Comparison of ENCODE assay signal across 16 cellular contexts in genomic region chr7:1141651-1142050, GRCh38.
"Had no signal": no experiment of that assay in that cellular context is flagged by ENCODE, and none has a peak within 500 bp of the region (broad histone marks: within the 10 kb centered on the region; RNA-seq: fewer than 3 reads in every experiment).

No MANE protein-coding gene starts in this region.

- H3K36me3 Mint-ChIP-seq: activated naive CD4-positive, alpha-beta T cell treated with anti-CD3 and anti-CD28 coated beads, Interleukin-2, amount 50 U/mL, for 24 hours had no signal

- H3K27ac ChIP-seq: left lung, prostate gland, right atrium auricular region, skin epidermis, stomach, upper lobe of left lung had no signal

- DNase-seq: activated CD4-positive, alpha-beta T cell treated with anti-CD3 and anti-CD28 coated beads for 1 hour; activated CD4-positive, alpha-beta T cell treated with anti-CD3 and anti-CD28 coated beads, Interleukin-2, amount 50 U/mL, for 48 hours; activated gamma-delta T cell; effector memory CD8-positive, alpha-beta T cell; head of caudate nucleus; left lung; stimulated activated CD4-positive, alpha-beta T cell treated with anti-CD3 and anti-CD28 coated beads, Interleukin-15, amount 100 ng/mL, for 24 hours; stimulated activated CD4-positive, alpha-beta T cell treated with anti-CD3 and anti-CD28 coated beads, Interleukin-2, amount 100 ng/mL, for 48 hours; stomach; upper lobe of left lung had no signal

- ATAC-seq: effector memory CD8-positive, alpha-beta T cell; left lung had no signal

- H3K36me3 ChIP-seq: left lung, prostate gland, right atrium auricular region, stomach, upper lobe of left lung had no signal

- H3K27me3 Mint-ChIP-seq: activated naive CD4-positive, alpha-beta T cell treated with anti-CD3 and anti-CD28 coated beads, Interleukin-2, amount 50 U/mL, for 24 hours; dendritic cell treated with granulocyte-macrophage colony-stimulating factor and Interleukin-4, amounts not matched to agents 40 ng/mL and 50 ng/mL, for 4 days; effector memory CD8-positive, alpha-beta T cell had no signal

- H3K9me3 Mint-ChIP-seq: activated naive CD4-positive, alpha-beta T cell treated with anti-CD3 and anti-CD28 coated beads, Interleukin-2, amount 50 U/mL, for 24 hours; dendritic cell treated with granulocyte-macrophage colony-stimulating factor and Interleukin-4, amounts not matched to agents 40 ng/mL and 50 ng/mL, for 4 days; effector memory CD8-positive, alpha-beta T cell; T-helper 1 cell treated with Interleukin-12 subunit alpha and Interleukin-12 subunit beta and Interleukin-4 antibody, amounts not matched to agents 30 μg/mL and 1 μg/mL, for 36 hours had no signal

- H3K4me3 ChIP-seq: left lung, prostate gland, right atrium auricular region, skin epidermis, stomach, upper lobe of left lung had no signal

- H3K4me3 Mint-ChIP-seq: activated naive CD4-positive, alpha-beta T cell treated with anti-CD3 and anti-CD28 coated beads, Interleukin-2, amount 50 U/mL, for 24 hours; dendritic cell treated with granulocyte-macrophage colony-stimulating factor and Interleukin-4, amounts not matched to agents 40 ng/mL and 50 ng/mL, for 4 days; effector memory CD8-positive, alpha-beta T cell; T-helper 1 cell treated with Interleukin-12 subunit alpha and Interleukin-12 subunit beta and Interleukin-4 antibody, amounts not matched to agents 30 μg/mL and 1 μg/mL, for 36 hours had no signal

- H3K27me3 ChIP-seq: left lung, right atrium auricular region, stomach, upper lobe of left lung had no signal

- H3K27ac Mint-ChIP-seq: activated naive CD4-positive, alpha-beta T cell treated with anti-CD3 and anti-CD28 coated beads, Interleukin-2, amount 50 U/mL, for 24 hours; dendritic cell treated with granulocyte-macrophage colony-stimulating factor and Interleukin-4, amounts not matched to agents 40 ng/mL and 50 ng/mL, for 4 days; effector memory CD8-positive, alpha-beta T cell; T-helper 1 cell treated with Interleukin-12 subunit alpha and Interleukin-12 subunit beta and Interleukin-4 antibody, amounts not matched to agents 30 μg/mL and 1 μg/mL, for 36 hours had no signal

- H3K9me3 ChIP-seq: left lung, prostate gland, right atrium auricular region, stomach, upper lobe of left lung had no signal
